In genomic region chr13:80550856-80551532, GRCh38 we compare ENCODE assay signal across 15 cellular contexts.
"Had no signal": no experiment of that assay in that cellular context is flagged by ENCODE, and none has a peak within 500 bp of the region (broad histone marks: within the 10 kb centered on the region; RNA-seq: fewer than 3 reads in every experiment).

No MANE protein-coding gene starts in this region.

- ATAC-seq: activated CD8-positive, alpha-beta T cell treated with anti-CD3 and anti-CD28 coated beads, Interleukin-2, amount 10 ng/mL, durations not matched to agents 7 days and 5 days; foreskin keratinocyte; stimulated activated memory B cell treated with anti-CD40 and anti-IgM and Interleukin-4, amounts not matched to agents 10 μg/mL and 1 μg/mL and 100 μg/mL, for 72 hours had no signal

- H3K9ac ChIP-seq: parathyroid adenoma had no signal

- H3K27ac ChIP-seq: foreskin keratinocyte, parathyroid adenoma had no signal

- H3K9me3 ChIP-seq: ascending aorta, tibial nerve had no signal

- H3K4me1 ChIP-seq: foreskin keratinocyte, parathyroid adenoma had no signal

- H2AFZ ChIP-seq: parathyroid adenoma had no signal

- DNase-seq: activated CD4-positive, alpha-beta T cell treated with anti-CD3 and anti-CD28 coated beads for 48 hours; activated CD8-positive, alpha-beta memory T cell treated with anti-CD3 and anti-CD28 coated beads, Interleukin-2, amount 50 U/mL, for 48 hours; activated CD8-positive, alpha-beta T cell treated with anti-CD3 and anti-CD28 coated beads, Interleukin-2, amount 10 ng/mL, durations not matched to agents 7 days and 5 days; activated naive CD8-positive, alpha-beta T cell treated with anti-CD3 and anti-CD28 coated beads, Interleukin-2, amount 10 ng/mL, durations not matched to agents 7 days and 5 days; effector CD4-positive, alpha-beta T cell; foreskin keratinocyte; mesendoderm; retina; stimulated activated CD4-positive, alpha-beta T cell treated with anti-CD3 and anti-CD28 coated beads, Interleukin-1b, Interleukin-23, amount 100 ng/mL, for 48 hours; T-helper 1 cell had no signal

- H3K36me3 ChIP-seq: ascending aorta, tibial nerve had no signal

- H3K79me2 ChIP-seq: parathyroid adenoma had no signal

- H3K27me3 ChIP-seq: ascending aorta, foreskin keratinocyte, tibial nerve had no signal

- FAIRE-seq: keratinocyte had no signal

- H3K4me3 ChIP-seq: ascending aorta, tibial nerve had no signal
